ENCODE assay signal across 3 cellular contexts in the genomic region with DNA sequence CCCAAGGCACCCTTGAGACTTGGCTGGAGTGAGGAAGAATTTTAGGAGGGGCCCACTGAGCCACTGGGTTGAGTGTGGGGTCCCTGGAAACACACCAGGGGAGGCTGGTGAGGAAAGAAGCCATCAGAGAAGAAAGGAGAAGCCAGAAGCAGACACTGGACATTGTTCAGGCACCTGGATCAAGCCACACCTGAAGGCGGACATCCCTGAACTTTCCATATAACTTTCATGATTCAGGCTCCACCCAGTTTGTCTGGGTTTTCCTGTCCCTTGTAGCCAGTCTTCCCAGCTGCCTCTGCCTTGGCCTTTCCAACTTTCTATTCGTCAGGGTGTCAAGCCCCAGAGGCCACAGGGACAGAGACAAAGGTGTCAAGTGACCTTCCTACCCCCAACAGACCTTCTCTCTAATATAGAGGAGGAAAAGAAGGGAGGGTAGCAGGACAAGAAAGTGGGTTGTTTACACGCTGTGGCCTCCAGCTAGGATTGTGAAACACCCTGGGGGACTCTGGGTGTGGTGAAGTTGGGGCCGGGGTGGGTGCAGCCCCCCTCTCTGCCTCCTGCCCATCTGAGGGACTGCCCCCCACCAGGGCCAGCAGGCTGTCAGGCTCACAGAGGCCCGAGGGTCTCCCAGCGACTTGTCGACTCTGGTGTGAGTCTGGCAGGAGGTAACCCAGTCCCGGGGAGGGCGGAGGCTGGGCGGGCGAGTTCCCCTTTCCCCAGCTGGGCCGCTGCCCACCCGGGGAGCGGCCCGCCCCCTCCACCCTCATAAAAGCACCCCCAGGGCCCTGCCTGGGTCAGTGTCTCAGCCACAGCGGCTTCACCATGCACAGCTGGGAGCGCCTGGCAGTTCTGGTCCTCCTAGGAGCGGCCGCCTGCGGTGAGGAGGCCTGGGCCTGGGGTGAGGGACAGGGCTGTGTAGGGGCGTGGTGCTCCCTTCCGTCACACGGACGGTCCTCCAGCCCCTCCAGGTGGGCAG.
TF ChIP-seq lines count a peak whose summit lies in the region.

A gene (plus strand): TSS at position 797 of the 976 bp plus-strand sequence. CDS start 26 bp downstream, at position 823.

TF ChIP-seq in SK-N-SH, 30 proteins besides CTCF, POLR2A, EP300 and RAD21 (continued from another document):
- TF ChIP-seq GATA2 (CRISPR knock-in tag; IDR thresholded peaks at IDR 0.05) (no peak), RFX5 (IDR thresholded peaks at IDR 0.05; ENCODE audit: low read length) (no peak), RXRA (IDR thresholded peaks at IDR 0.05; ENCODE audit: borderline replicate concordance, low read depth) (no peak), FOXJ3 (CRISPR knock-in tag; IDR thresholded peaks at IDR 0.05) (no peak), EZH2phosphoT487 (IDR thresholded peaks at IDR 0.05; ENCODE audit: borderline replicate concordance, low read depth) (no peak), TCF12 (IDR thresholded peaks at IDR 0.05) (no peak), NRF1 (IDR thresholded peaks at IDR 0.05; ENCODE audit: low read depth, low read length) (no peak)
TF ChIP-seq in SK-N-SH: peak in this region for 0.

TF ChIP-seq in SK-N-SH treated with all-trans-retinoic acid at 6 μM for 48 hours, 23 proteins besides CTCF, POLR2A, EP300 and RAD21:
- TF ChIP-seq, protein P1, sequence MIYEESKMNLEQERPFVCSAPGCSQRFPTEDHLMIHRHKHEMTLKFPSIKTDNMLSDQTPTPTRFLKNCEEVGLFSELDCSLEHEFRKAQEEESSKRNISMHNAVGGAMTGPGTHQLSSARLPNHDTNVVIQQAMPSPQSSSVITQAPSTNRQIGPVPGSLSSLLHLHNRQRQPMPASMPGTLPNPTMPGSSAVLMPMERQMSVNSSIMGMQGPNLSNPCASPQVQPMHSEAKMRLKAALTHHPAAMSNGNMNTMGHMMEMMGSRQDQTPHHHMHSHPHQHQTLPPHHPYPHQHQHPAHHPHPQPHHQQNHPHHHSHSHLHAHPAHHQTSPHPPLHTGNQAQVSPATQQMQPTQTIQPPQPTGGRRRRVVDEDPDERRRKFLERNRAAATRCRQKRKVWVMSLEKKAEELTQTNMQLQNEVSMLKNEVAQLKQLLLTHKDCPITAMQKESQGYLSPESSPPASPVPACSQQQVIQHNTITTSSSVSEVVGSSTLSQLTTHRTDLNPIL (CRISPR knock-in tag; IDR thresholded peaks at IDR 0.05; ENCODE audit: low read depth), result no peak
- TF ChIP-seq ZFP30 (CRISPR knock-in tag; IDR thresholded peaks at IDR 0.05) (no peak), RARB (CRISPR knock-in tag; IDR thresholded peaks at IDR 0.05) (no peak), ZNF565 (CRISPR knock-in tag; conservative IDR thresholded peaks at IDR 0.05; ENCODE audit: low read depth) (no peak), ZNF70 (CRISPR knock-in tag; IDR thresholded peaks at IDR 0.05) (no peak), ZC3H10 (CRISPR knock-in tag; IDR thresholded peaks at IDR 0.05) (no peak), ISL1 (CRISPR knock-in tag; IDR thresholded peaks at IDR 0.05) (no peak), TOX (CRISPR knock-in tag; IDR thresholded peaks at IDR 0.05; ENCODE audit: borderline replicate concordance) (no peak), SNAI2 (CRISPR knock-in tag; IDR thresholded peaks at IDR 0.05) (no peak), ZNF8 (CRISPR knock-in tag; IDR thresholded peaks at IDR 0.05) (no peak), CSDC2 (CRISPR knock-in tag; IDR thresholded peaks at IDR 0.05) (no peak), ARNTL (CRISPR knock-in tag; IDR thresholded peaks at IDR 0.05; ENCODE audit: borderline replicate concordance, low read depth) (no peak)
- TF ChIP-seq, protein P2, sequence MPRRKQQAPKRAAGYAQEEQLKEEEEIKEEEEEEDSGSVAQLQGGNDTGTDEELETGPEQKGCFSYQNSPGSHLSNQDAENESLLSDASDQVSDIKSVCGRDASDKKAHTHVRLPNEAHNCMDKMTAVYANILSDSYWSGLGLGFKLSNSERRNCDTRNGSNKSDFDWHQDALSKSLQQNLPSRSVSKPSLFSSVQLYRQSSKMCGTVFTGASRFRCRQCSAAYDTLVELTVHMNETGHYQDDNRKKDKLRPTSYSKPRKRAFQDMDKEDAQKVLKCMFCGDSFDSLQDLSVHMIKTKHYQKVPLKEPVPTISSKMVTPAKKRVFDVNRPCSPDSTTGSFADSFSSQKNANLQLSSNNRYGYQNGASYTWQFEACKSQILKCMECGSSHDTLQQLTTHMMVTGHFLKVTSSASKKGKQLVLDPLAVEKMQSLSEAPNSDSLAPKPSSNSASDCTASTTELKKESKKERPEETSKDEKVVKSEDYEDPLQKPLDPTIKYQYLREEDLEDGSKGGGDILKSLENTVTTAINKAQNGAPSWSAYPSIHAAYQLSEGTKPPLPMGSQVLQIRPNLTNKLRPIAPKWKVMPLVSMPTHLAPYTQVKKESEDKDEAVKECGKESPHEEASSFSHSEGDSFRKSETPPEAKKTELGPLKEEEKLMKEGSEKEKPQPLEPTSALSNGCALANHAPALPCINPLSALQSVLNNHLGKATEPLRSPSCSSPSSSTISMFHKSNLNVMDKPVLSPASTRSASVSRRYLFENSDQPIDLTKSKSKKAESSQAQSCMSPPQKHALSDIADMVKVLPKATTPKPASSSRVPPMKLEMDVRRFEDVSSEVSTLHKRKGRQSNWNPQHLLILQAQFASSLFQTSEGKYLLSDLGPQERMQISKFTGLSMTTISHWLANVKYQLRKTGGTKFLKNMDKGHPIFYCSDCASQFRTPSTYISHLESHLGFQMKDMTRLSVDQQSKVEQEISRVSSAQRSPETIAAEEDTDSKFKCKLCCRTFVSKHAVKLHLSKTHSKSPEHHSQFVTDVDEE (CRISPR knock-in tag; IDR thresholded peaks at IDR 0.05), result no peak
- TF ChIP-seq, protein P3, sequence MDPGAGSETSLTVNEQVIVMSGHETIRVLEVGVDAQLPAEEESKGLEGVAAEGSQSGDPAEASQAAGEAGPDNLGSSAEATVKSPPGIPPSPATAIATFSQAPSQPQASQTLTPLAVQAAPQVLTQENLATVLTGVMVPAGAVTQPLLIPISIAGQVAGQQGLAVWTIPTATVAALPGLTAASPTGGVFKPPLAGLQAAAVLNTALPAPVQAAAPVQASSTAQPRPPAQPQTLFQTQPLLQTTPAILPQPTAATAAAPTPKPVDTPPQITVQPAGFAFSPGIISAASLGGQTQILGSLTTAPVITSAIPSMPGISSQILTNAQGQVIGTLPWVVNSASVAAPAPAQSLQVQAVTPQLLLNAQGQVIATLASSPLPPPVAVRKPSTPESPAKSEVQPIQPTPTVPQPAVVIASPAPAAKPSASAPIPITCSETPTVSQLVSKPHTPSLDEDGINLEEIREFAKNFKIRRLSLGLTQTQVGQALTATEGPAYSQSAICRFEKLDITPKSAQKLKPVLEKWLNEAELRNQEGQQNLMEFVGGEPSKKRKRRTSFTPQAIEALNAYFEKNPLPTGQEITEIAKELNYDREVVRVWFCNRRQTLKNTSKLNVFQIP (CRISPR knock-in tag; IDR thresholded peaks at IDR 0.05; ENCODE audit: borderline replicate concordance, low read depth), result no peak
TF ChIP-seq in SK-N-SH treated with all-trans-retinoic acid at 6 μM for 48 hours: peak in this region for 0.

TF ChIP-seq in liver, 16 proteins besides CTCF, POLR2A, EP300 and RAD21 (continued from another document):
- TF ChIP-seq GABPA (IDR thresholded peaks at IDR 0.05 in 1 of 2, conservative IDR thresholded peaks at IDR 0.05 in 1 of 2) (no peak), SP1 (IDR thresholded peaks at IDR 0.05) (no peak), JUND (IDR thresholded peaks at IDR 0.05) (no peak), FOXA1 (IDR thresholded peaks at IDR 0.05) (no peak), FOXA2 (IDR thresholded peaks at IDR 0.05) (no peak)
- TF ChIP-seq, protein P4, sequence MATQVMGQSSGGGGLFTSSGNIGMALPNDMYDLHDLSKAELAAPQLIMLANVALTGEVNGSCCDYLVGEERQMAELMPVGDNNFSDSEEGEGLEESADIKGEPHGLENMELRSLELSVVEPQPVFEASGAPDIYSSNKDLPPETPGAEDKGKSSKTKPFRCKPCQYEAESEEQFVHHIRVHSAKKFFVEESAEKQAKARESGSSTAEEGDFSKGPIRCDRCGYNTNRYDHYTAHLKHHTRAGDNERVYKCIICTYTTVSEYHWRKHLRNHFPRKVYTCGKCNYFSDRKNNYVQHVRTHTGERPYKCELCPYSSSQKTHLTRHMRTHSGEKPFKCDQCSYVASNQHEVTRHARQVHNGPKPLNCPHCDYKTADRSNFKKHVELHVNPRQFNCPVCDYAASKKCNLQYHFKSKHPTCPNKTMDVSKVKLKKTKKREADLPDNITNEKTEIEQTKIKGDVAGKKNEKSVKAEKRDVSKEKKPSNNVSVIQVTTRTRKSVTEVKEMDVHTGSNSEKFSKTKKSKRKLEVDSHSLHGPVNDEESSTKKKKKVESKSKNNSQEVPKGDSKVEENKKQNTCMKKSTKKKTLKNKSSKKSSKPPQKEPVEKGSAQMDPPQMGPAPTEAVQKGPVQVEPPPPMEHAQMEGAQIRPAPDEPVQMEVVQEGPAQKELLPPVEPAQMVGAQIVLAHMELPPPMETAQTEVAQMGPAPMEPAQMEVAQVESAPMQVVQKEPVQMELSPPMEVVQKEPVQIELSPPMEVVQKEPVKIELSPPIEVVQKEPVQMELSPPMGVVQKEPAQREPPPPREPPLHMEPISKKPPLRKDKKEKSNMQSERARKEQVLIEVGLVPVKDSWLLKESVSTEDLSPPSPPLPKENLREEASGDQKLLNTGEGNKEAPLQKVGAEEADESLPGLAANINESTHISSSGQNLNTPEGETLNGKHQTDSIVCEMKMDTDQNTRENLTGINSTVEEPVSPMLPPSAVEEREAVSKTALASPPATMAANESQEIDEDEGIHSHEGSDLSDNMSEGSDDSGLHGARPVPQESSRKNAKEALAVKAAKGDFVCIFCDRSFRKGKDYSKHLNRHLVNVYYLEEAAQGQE (IDR thresholded peaks at IDR 0.05), result no peak
- TF ChIP-seq, protein P5, sequence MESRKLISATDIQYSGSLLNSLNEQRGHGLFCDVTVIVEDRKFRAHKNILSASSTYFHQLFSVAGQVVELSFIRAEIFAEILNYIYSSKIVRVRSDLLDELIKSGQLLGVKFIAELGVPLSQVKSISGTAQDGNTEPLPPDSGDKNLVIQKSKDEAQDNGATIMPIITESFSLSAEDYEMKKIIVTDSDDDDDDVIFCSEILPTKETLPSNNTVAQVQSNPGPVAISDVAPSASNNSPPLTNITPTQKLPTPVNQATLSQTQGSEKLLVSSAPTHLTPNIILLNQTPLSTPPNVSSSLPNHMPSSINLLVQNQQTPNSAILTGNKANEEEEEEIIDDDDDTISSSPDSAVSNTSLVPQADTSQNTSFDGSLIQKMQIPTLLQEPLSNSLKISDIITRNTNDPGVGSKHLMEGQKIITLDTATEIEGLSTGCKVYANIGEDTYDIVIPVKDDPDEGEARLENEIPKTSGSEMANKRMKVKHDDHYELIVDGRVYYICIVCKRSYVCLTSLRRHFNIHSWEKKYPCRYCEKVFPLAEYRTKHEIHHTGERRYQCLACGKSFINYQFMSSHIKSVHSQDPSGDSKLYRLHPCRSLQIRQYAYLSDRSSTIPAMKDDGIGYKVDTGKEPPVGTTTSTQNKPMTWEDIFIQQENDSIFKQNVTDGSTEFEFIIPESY (IDR thresholded peaks at IDR 0.05), result no peak
